ENCODE assay signal across 1 cellular context in the genomic region with DNA sequence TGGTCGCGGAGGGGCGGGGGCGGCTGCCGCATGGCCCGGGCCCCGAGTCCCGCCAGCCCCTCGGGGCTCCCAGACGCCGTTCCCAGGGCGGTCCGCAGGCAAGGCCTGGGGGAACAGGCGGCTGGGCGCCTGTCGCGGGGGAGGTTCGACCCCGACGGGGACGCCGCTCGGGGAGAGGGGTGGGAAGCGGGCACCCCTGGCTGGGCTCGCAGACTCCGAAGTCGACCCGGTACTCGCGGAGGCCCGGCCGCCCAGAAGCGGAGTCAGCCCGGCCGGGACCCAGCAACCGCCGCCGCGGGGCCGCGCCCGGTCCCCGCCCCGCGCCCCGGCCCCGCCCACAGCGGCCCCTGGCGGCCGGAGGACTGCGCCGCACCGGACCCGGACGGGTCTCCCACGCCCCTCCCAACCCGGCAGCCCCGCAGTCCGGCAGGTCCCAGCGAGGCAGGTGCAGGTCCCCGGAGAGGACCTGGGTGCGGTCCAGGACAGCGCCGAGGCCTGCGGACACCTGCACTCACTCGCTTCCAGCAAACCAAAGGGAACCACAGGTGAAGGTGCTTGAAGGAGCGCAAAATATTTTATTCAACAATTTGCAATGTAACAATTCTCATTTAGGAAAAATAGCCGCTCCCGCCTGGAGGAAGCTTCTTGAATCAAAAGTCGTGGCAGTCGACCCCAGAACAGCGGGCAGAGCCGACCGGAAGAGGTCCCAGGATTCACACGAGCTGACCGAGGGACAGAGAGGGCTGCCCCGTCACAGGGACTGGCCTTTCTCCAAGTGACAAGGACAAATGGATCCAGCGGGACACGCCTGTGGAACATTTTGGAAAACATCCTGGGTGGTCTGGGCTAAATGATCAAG.
TF ChIP-seq lines count a peak whose summit lies in the region.

TSS of gene INPP5E (minus strand) at position 296 of the 859 bp plus-strand sequence. CDS start 426 bp downstream, outside the sequence.

TF ChIP-seq in HepG2, 621 proteins besides CTCF, POLR2A, EP300 and RAD21 (continued from another document and continues in another):
- TF ChIP-seq REL (CRISPR knock-in tag; conservative IDR thresholded peaks at IDR 0.05) (0 out of 2 replicates have a peak, but pooled peaks have one; percentile 35), PHF8 (CRISPR knock-in tag; IDR thresholded peaks at IDR 0.05) (peak; percentile 84), IRF2 (CRISPR knock-in tag; IDR thresholded peaks at IDR 0.05) (no peak), ZNF451 (CRISPR knock-in tag; IDR thresholded peaks at IDR 0.05) (no peak), NFYC (CRISPR knock-in tag; IDR thresholded peaks at IDR 0.05) (no peak), ZNF615 (CRISPR knock-in tag; IDR thresholded peaks at IDR 0.05; ENCODE audit: borderline replicate concordance) (no peak), WIZ (CRISPR knock-in tag; IDR thresholded peaks at IDR 0.05) (no peak), PATZ1 (CRISPR knock-in tag; IDR thresholded peaks at IDR 0.05) (peak; percentile 17; the same call in 1 of the 2 replicates), ZGPAT (CRISPR knock-in tag; IDR thresholded peaks at IDR 0.05) (no peak), ZNF547 (CRISPR knock-in tag; IDR thresholded peaks at IDR 0.05) (no peak), ELF1 (CRISPR knock-in tag; IDR thresholded peaks at IDR 0.05) (no peak; the same call in 1 of the 2 replicates), CAMTA2 (CRISPR knock-in tag; IDR thresholded peaks at IDR 0.05; ENCODE audit: borderline replicate concordance) (no peak), ZNF567 (CRISPR knock-in tag; IDR thresholded peaks at IDR 0.05; ENCODE audit: borderline replicate concordance) (no peak), ZSCAN30 (CRISPR knock-in tag; IDR thresholded peaks at IDR 0.05) (no peak), ZNF230 (CRISPR knock-in tag; IDR thresholded peaks at IDR 0.05) (no peak), ZBTB42 (CRISPR knock-in tag; IDR thresholded peaks at IDR 0.05) (no peak), TBX2 (CRISPR knock-in tag; IDR thresholded peaks at IDR 0.05; ENCODE audit: borderline replicate concordance) (no peak), ZNF225 (CRISPR knock-in tag; IDR thresholded peaks at IDR 0.05) (no peak), CBX1 (IDR thresholded peaks at IDR 0.05; ENCODE audit: low read depth) (no peak), NFATC3 (CRISPR knock-in tag; IDR thresholded peaks at IDR 0.05) (no peak), ETV6 (CRISPR knock-in tag; conservative IDR thresholded peaks at IDR 0.05) (no peak), NFIC (IDR thresholded peaks at IDR 0.05; ENCODE audit: low read length) (no peak), ZNF784 (CRISPR knock-in tag; IDR thresholded peaks at IDR 0.05; ENCODE audit: borderline replicate concordance) (no peak), MAX (IDR thresholded peaks at IDR 0.05) (no peak), SIX1 (CRISPR knock-in tag; IDR thresholded peaks at IDR 0.05; ENCODE audit: borderline replicate concordance) (no peak), U2AF1 (optimal IDR thresholded peaks at IDR 0.05; ENCODE audit: low read depth, low read length) (no peak), TOE1 (CRISPR knock-in tag; IDR thresholded peaks at IDR 0.05) (no peak), ZNF260 (CRISPR knock-in tag; IDR thresholded peaks at IDR 0.05; ENCODE audit: borderline replicate concordance, low read depth) (no peak), CEBPZ (IDR thresholded peaks at IDR 0.05; ENCODE audit: low read length) (no peak), ZNF589 (CRISPR knock-in tag; conservative IDR thresholded peaks at IDR 0.05) (no peak), ZNF280B (CRISPR knock-in tag; IDR thresholded peaks at IDR 0.05; ENCODE audit: borderline replicate concordance) (no peak), FOXA1 (IDR thresholded peaks at IDR 0.05) (no peak), FOXA1 (CRISPR knock-in tag; IDR thresholded peaks at IDR 0.05) (no peak), ZNF253 (CRISPR knock-in tag; IDR thresholded peaks at IDR 0.05; ENCODE audit: borderline replicate concordance) (no peak), ZNF563 (CRISPR knock-in tag; IDR thresholded peaks at IDR 0.05) (no peak; the same call in none of the 2 replicates), SRSF9 (IDR thresholded peaks at IDR 0.05; ENCODE audit: borderline replicate concordance, insufficient read depth, low read depth, low read length, poor library complexity, severe bottlenecking) (no peak)
- TF ChIP-seq, protein P1, sequence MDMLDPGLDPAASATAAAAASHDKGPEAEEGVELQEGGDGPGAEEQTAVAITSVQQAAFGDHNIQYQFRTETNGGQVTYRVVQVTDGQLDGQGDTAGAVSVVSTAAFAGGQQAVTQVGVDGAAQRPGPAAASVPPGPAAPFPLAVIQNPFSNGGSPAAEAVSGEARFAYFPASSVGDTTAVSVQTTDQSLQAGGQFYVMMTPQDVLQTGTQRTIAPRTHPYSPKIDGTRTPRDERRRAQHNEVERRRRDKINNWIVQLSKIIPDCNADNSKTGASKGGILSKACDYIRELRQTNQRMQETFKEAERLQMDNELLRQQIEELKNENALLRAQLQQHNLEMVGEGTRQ (IDR thresholded peaks at IDR 0.05; ENCODE audit: low read depth, low read length) = no peak
- TF ChIP-seq, protein P1 (CRISPR knock-in tag; IDR thresholded peaks at IDR 0.05; ENCODE audit: borderline replicate concordance) = no peak
- TF ChIP-seq, protein P2, sequence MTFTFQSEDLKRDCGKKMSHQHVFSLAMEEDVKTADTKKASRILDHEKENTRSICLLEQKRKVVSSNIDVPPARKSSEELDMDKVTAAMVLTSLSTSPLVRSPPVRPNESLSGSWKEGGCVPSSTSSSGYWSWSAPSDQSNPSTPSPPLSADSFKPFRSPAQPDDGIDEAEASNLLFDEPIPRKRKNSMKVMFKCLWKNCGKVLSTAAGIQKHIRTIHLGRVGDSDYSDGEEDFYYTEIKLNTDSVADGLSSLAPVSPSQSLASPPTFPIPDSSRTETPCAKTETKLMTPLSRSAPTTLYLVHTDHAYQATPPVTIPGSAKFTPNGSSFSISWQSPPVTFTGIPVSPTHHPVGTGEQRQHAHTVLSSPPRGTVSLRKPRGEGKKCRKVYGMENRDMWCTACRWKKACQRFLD (CRISPR knock-in tag; IDR thresholded peaks at IDR 0.05; ENCODE audit: borderline replicate concordance) = no peak
- TF ChIP-seq, protein P3, sequence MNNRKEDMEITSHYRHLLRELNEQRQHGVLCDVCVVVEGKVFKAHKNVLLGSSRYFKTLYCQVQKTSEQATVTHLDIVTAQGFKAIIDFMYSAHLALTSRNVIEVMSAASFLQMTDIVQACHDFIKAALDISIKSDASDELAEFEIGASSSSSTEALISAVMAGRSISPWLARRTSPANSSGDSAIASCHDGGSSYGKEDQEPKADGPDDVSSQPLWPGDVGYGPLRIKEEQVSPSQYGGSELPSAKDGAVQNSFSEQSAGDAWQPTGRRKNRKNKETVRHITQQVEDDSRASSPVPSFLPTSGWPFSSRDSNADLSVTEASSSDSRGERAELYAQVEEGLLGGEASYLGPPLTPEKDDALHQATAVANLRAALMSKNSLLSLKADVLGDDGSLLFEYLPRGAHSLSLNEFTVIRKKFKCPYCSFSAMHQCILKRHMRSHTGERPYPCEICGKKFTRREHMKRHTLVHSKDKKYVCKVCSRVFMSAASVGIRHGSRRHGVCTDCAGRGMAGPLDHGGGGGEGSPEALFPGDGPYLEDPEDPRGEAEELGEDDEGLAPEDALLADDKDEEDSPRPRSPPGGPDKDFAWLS (CRISPR knock-in tag; IDR thresholded peaks at IDR 0.05; ENCODE audit: borderline replicate concordance) = no peak
- TF ChIP-seq, protein P4, sequence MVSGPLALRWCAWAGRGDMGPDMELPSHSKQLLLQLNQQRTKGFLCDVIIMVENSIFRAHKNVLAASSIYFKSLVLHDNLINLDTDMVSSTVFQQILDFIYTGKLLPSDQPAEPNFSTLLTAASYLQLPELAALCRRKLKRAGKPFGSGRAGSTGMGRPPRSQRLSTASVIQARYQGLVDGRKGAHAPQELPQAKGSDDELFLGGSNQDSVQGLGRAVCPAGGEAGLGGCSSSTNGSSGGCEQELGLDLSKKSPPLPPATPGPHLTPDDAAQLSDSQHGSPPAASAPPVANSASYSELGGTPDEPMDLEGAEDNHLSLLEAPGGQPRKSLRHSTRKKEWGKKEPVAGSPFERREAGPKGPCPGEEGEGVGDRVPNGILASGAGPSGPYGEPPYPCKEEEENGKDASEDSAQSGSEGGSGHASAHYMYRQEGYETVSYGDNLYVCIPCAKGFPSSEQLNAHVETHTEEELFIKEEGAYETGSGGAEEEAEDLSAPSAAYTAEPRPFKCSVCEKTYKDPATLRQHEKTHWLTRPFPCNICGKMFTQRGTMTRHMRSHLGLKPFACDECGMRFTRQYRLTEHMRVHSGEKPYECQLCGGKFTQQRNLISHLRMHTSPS (CRISPR knock-in tag; IDR thresholded peaks at IDR 0.05; ENCODE audit: low read depth) = no peak
